ENCODE assay signal across 8 cellular contexts in genomic region chr5:129664336-129664937, GRCh38.
DNase-seq lines count a peak whose midpoint lies in the region; ATAC-seq and TF ChIP-seq lines count a peak whose summit lies in the region.

No MANE protein-coding gene starts in this region.

- POLR2A ChIA-PET in Panc1 (lab: Charles Lee) = no interaction called here

- TF ChIP-seq CTCF in AG09309 (IDR thresholded peaks at IDR 0.05; ENCODE audit: control insufficient read depth, insufficient read depth, low read depth, low read length, missing control alignments) (peak; percentile 80), GM12872 (IDR thresholded peaks at IDR 0.05; ENCODE audit: insufficient read depth, low read depth, low read length) (peak; percentile 77), Panc1 (IDR thresholded peaks at IDR 0.05) (peak; percentile 71; the same call in 1 of the 2 replicates), tibial nerve (IDR thresholded peaks at IDR 0.05) (peak; percentile 61 to 72 (median 64))

- in situ Hi-C loops in Panc1 (cut with HindIII; ENCODE audit: low pct_unique_long_range_greater_than_20kb, low sequenced_read_pairs) = no loop called here

- no peak overlapping the region for H3K4me3 ChIP-seq in AG09309 (ENCODE audit: control insufficient read depth, low read depth, low read length)
- no peak overlapping the region for H3K4me3 ChIP-seq in Panc1 (ENCODE audit: low read depth in 2 of 2, low read length in 2 of 2)
- H3K4me3 ChIP-seq in tibial nerve = no peak overlapping the region

- 45 to 50% methylated on average over 3 of the region's 3 CpGs for WGBS in tibial nerve, 2 donors

- H3K36me3 ChIP-seq in Panc1 (ENCODE audit: control insufficient read depth, insufficient read depth, low read length) = no peaks in the 10 kb centered on the region
- no peaks in the 10 kb centered on the region for H3K36me3 ChIP-seq in tibial nerve

- H3K27me3 ChIP-seq in Panc1 (ENCODE audit: control insufficient read depth, insufficient read depth, low read length) (no peaks in the 10 kb centered on the region), tibial nerve (no peaks in the 10 kb centered on the region)

- TF ChIP-seq EP300 in tibial nerve (IDR thresholded peaks at IDR 0.05) = no peak

- H3K4me1 ChIP-seq in Panc1 (ENCODE audit: control insufficient read depth, insufficient read depth, low read length) (no peaks in the 10 kb centered on the region), tibial nerve (no peaks in the 10 kb centered on the region)

- no TSS peak for BruUV-seq in Panc1 (replicated peaks; lab: Mats Ljungman, UMichigan)

- no peak for TF ChIP-seq POLR2A in tibial nerve (IDR thresholded peaks at IDR 0.05)

- DNase-seq in AG09309 (ENCODE audit: low read depth) (peak; percentile 14), Panc1 (ENCODE audit: low read depth, low spot score) (peak; percentile 35), brain pericyte (ENCODE audit: low read depth, low spot score) (peak; percentile 6), lung microvascular endothelial cell (ENCODE audit: low read depth in 2 of 2) (peak; percentile 67 to 68), tibial nerve (ENCODE audit: low spot score in 2 of 2) (peak; percentile 41 to 80), GF-D8 (lab: John Stamatoyannopoulos, UW) (no peak)

- intact Hi-C loops in Panc1 (cut with micrococcal nuclease; ENCODE audit: unreplicated experiment) = loop anchor here (2.0 kb wide), 1 partner anchor 104 kb away; no protein-coding TSS in a partner anchor

- CTCF ChIA-PET in Panc1 (lab: Charles Lee) = no interaction called here

- peak; percentile 89 for ATAC-seq in HG02798 (IDR thresholded peaks at IDR 0.05; ENCODE audit: poor library complexity, unreplicated experiment)
- ATAC-seq in Panc1 = no peak

- H3K9me3 ChIP-seq in Panc1 (ENCODE audit: control insufficient read depth, insufficient read depth, low read depth, low read length) = no peaks in the 10 kb centered on the region
- H3K9me3 ChIP-seq in tibial nerve = peaks cover 0 to 15% (median 0%) of the 10 kb centered on the region in 4 donors

- H3K27ac ChIP-seq in Panc1 (ENCODE audit: low read length) (no peak overlapping the region), tibial nerve (no peak overlapping the region)
